8 cellular contexts compared by ENCODE assay signal in genomic region chr22:49930596-49931412, GRCh38. TPM values are rescaled to one million over a fixed set of nuclear protein-coding genes. Genes with fewer than 3 reads are reported as not detected.
DNase-seq lines count a peak whose midpoint lies in the region; ATAC-seq and TF ChIP-seq lines count a peak whose summit lies in the region.

No MANE protein-coding gene starts in this region.

- no peak for ATAC-seq in HG03565 (IDR thresholded peaks at IDR 0.05; ENCODE audit: unreplicated experiment)

- H3K27me3 ChIP-seq in hepatocyte: no peaks in the 10 kb centered on the region

- peaks cover 15% of the 10 kb centered on the region for H3K4me1 ChIP-seq in hepatocyte (ENCODE audit: insufficient read depth)

- no peak overlapping the region for H3K4me2 ChIP-seq in hepatocyte

- DNase-seq in NCI-H2227 (lab: John Stamatoyannopoulos, UW; ENCODE audit: unreplicated experiment) (peak; percentile 12), NCI-H2227 treated with DMSO at 0.1 percent for 48 hours (lab: John Stamatoyannopoulos, UW) (no peak), HT1080 (ENCODE audit: low read depth) (peak; percentile 83), RPMI8226 (peak; percentile 94), astrocyte of the cerebellum (ENCODE audit: low read depth) (no peak), hepatocyte (ENCODE audit: low spot score) (peak; percentile 81)
- DNase-seq in stimulated activated CD4-positive, alpha-beta T cell treated with anti-CD3 and anti-CD28 coated beads, Interleukin-4, amount 100 ng/mL, for 48 hours (ENCODE audit: low read depth in 2 of 2): peak; percentile 35 to 50

- no peaks in the 10 kb centered on the region for H3K9me2 ChIP-seq in hepatocyte (replicated peaks; ENCODE audit: insufficient read depth)

- no peak overlapping the region for H2AFZ ChIP-seq in hepatocyte

- peak overlapping the region; percentile 20 for H3K27ac ChIP-seq in hepatocyte

- no peaks in the 10 kb centered on the region for H3K9me3 ChIP-seq in hepatocyte (ENCODE audit: low read depth)

- no peaks in the 10 kb centered on the region for H3K79me2 ChIP-seq in hepatocyte

- H4K20me1 ChIP-seq in hepatocyte (ENCODE audit: insufficient read depth, poor library complexity, severe bottlenecking): no peaks in the 10 kb centered on the region

- H3K4me3 ChIP-seq in astrocyte of the cerebellum (ENCODE audit: low read depth, low read length) (no peak overlapping the region), hepatocyte (no peak overlapping the region)

- 74% methylated on average over 14 of the region's 14 CpGs for WGBS in hepatocyte (ENCODE audit: low lambda C conversion rate, missing lambda C conversion rate)

- TF ChIP-seq CTCF in astrocyte of the cerebellum (IDR thresholded peaks at IDR 0.05; ENCODE audit: low read depth, low read length, missing control alignments) (peak; percentile 33), hepatocyte (IDR thresholded peaks at IDR 0.05; ENCODE audit: poor library complexity) (peak; percentile 57)

- no peaks in the 10 kb centered on the region for H3K36me3 ChIP-seq in hepatocyte (replicated peaks; ENCODE audit: insufficient read depth, low read depth)

- in situ Hi-C loops in astrocyte of the cerebellum (cut with HindIII; ENCODE audit: low sequenced_read_pairs): loop anchor here (10.0 kb wide), 1 partner anchor 84 kb away; the partner anchor contains the start of gene IL17REL

RNA-seq across cellular contexts. Expression of gene CRELD2, which starts 12.4 kb away (rescaled TPM):
- 38.7 and 53.1 TPM in 2 replicates for total RNA-seq in HT1080 (2014; rRNA removed; shearing (Covaris generic))
- polyA plus RNA-seq in HT1080 (2015; cell fraction: cytosol; rRNA removed): 44.8 and 48.4 TPM in 2 replicates
- polyA plus RNA-seq in HT1080 (2015; cell fraction: nucleus; rRNA removed): 51.8 and 53.0 TPM in 2 replicates
- total RNA-seq in hepatocyte: 61.9 and 79.7 TPM in 2 replicates
- 129 and 151 TPM in 2 replicates for polyA plus RNA-seq in hepatocyte

RNA-seq across cellular contexts. Expression of gene ALG12, which starts 12.6 kb away (rescaled TPM):
- 21.7 and 23.1 TPM in 2 replicates for total RNA-seq in HT1080 (2014; rRNA removed; shearing (Covaris generic))
- polyA plus RNA-seq in HT1080 (2015; cell fraction: cytosol; rRNA removed): 18.0 and 19.7 TPM in 2 replicates
- polyA plus RNA-seq in HT1080 (2015; cell fraction: nucleus; rRNA removed): 18.8 and 22.8 TPM in 2 replicates
- total RNA-seq in hepatocyte: 22.4 and 30.8 TPM in 2 replicates
- 62.6 and 69.6 TPM in 2 replicates for polyA plus RNA-seq in hepatocyte

RNA-seq across cellular contexts. Expression of gene PIM3, which starts 29.8 kb away (rescaled TPM):
- 56.8 and 58.1 TPM in 2 replicates for total RNA-seq in HT1080 (2014; rRNA removed; shearing (Covaris generic))
- polyA plus RNA-seq in HT1080 (2015; cell fraction: cytosol; rRNA removed): 51.0 and 59.1 TPM in 2 replicates
- polyA plus RNA-seq in HT1080 (2015; cell fraction: nucleus; rRNA removed): 53.4 and 59.0 TPM in 2 replicates
- 71.8 and 81.1 TPM in 2 replicates for total RNA-seq in hepatocyte
- polyA plus RNA-seq in hepatocyte: 131 and 138 TPM in 2 replicates

Comparison
In these comparisons a context has a peak if more than half of its experiments do, and no peak if none do; other contexts are left out.
1. DNase-seq: peak in NCI-H2227 (single experiment), HT1080 (single experiment), RPMI8226 (single experiment), hepatocyte (single experiment) and stimulated activated CD4-positive, alpha-beta T cell treated with anti-CD3 and anti-CD28 coated beads, Interleukin-4, amount 100 ng/mL, for 48 hours (2 of 2); none in NCI-H2227 treated with DMSO at 0.1 percent for 48 hours (single experiment) and astrocyte of the cerebellum (single experiment).